Comparison of ENCODE assay signal across 8 cellular contexts in the genomic region with DNA sequence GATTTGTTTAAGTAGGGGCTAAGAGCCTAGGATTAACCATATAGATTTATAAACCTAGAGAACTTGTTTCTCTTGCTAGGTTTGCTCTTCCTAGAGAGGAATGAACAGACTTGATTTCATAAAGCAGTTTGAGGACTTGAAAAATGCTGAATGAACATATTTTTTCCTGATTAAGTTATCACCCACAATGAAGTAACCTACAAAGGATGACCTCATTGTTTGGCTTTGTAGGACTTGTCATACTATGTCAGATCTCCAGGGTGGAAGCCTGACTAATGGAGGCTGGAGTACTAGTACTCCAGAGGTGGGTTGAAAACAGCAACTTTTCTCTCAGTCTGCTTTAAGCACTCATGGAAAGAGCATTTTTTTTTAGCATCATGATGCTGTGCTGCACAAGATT. TPM values are rescaled to one million over a fixed set of nuclear protein-coding genes. Genes with fewer than 3 reads are reported as not detected.
DNase-seq lines count a peak whose midpoint lies in the region; ATAC-seq, FAIRE-seq and TF ChIP-seq lines count a peak whose summit lies in the region.
"Not testable (repeated sequence)": the region's sequence is repeated elsewhere in the genome, so short reads cannot be mapped to it uniquely, and the experiment has no call there.

No MANE protein-coding gene starts in this region.

- not testable (repeated sequence) for H2BK5ac ChIP-seq in mesenchymal stem cell (ENCODE audit: low read depth, low read length, poor library complexity, severe bottlenecking)

- in situ Hi-C loops in GM23248 (cut with MboI); K562 (cut with MboI): not testable (repeated sequence)

- ATAC-seq in PC-3 (peak; percentile 85), K562 (peak; percentile 61; the same call in 2 of the 3 replicates), esophagus mucosa (peak; percentile 94), right cardiac atrium (peak; percentile 51 to 66)
- peak; percentile 46 to 79 for ATAC-seq in activated T-cell treated with anti-CD3 and anti-CD28 coated beads, Interleukin-2, amount 50 U/mL, for 72 hours (replicated peaks in 1 of 2)

- TF ChIP-seq CTCF in PC-3 (conservative IDR thresholded peaks at IDR 0.05; ENCODE audit: low read depth, low read length); K562 (IDR thresholded peaks at IDR 0.05 in 2 of 3, conservative IDR thresholded peaks at IDR 0.05 in 1 of 3; ENCODE audit: insufficient read depth in 2 of 3, low read depth in 1 of 3, low read length in 3 of 3); type B pancreatic cell (conservative IDR thresholded peaks at IDR 0.05): not testable (repeated sequence)

- not testable (repeated sequence) for H2BK12ac ChIP-seq in mesenchymal stem cell (ENCODE audit: low read length in 2 of 2)

- H3K27me3 ChIP-seq in GM23248 (replicated peaks; ENCODE audit: insufficient read depth); PC-3 (ENCODE audit: low read length); K562 (ENCODE audit: control insufficient read depth in 2 of 2, insufficient read depth in 2 of 2, low read length in 2 of 2); right cardiac atrium (ENCODE audit: control insufficient read depth, insufficient read depth); mesenchymal stem cell (ENCODE audit: control insufficient read depth in 1 of 2, insufficient read depth in 1 of 2, low read length in 2 of 2): not testable (repeated sequence)

- not testable (repeated sequence) for H3K18ac ChIP-seq in mesenchymal stem cell (ENCODE audit: low read depth in 1 of 2, low read length in 2 of 2)

- H3K36me3 Mint-ChIP-seq in activated T-cell treated with anti-CD3 and anti-CD28 coated beads, Interleukin-2, amount 50 U/mL, for 72 hours (ENCODE audit: insufficient read depth in 2 of 2); type B pancreatic cell: not testable (repeated sequence)

- not testable (repeated sequence) for H3K23ac ChIP-seq in mesenchymal stem cell (ENCODE audit: low read length in 2 of 2)

- not testable (repeated sequence) for H3K4me3 Mint-ChIP-seq in activated T-cell treated with anti-CD3 and anti-CD28 coated beads, Interleukin-2, amount 50 U/mL, for 72 hours; type B pancreatic cell

- not testable (repeated sequence) for H2AK5ac ChIP-seq in mesenchymal stem cell (ENCODE audit: low read length, severe bottlenecking)

- POLR2A ChIA-PET in PC-3 (lab: Charles Lee; ENCODE audit: unreplicated experiment); K562 (lab: Yijun Ruan, JAX): not testable (repeated sequence)

- not testable (repeated sequence) for H3K79me1 ChIP-seq in mesenchymal stem cell (replicated peaks; ENCODE audit: low read length, poor library complexity, severe bottlenecking)

- not testable (repeated sequence) for H4K20me1 ChIP-seq in GM23248 (ENCODE audit: insufficient read depth); PC-3 (ENCODE audit: low read length); K562 (replicated peaks; ENCODE audit: control insufficient read depth, insufficient read depth, low read length)

- not testable (repeated sequence) for H3K79me2 ChIP-seq in GM23248 (ENCODE audit: insufficient read depth); PC-3 (ENCODE audit: low read length); K562 (ENCODE audit: control insufficient read depth, insufficient read depth, low read length)

- CTCF ChIA-PET in PC-3 (lab: Charles Lee); K562 (lab: Yijun Ruan, JAX; ENCODE audit: low intra/inter-chr PET ratio): not testable (repeated sequence)

- not testable (repeated sequence) for TF ChIP-seq EP300 in K562 (IDR thresholded peaks at IDR 0.05; ENCODE audit: low read length)

- H3K4me2 ChIP-seq in GM23248 (ENCODE audit: unreplicated experiment); PC-3 (ENCODE audit: low read length); K562 (ENCODE audit: insufficient read depth, low read length); mesenchymal stem cell (ENCODE audit: low read length, poor library complexity, severe bottlenecking): not testable (repeated sequence)

- not testable (repeated sequence) for H3K36me3 ChIP-seq in GM23248 (ENCODE audit: low read depth); PC-3 (ENCODE audit: low read depth, low read length); K562 (ENCODE audit: control insufficient read depth, insufficient read depth, low read length); mesenchymal stem cell (ENCODE audit: control insufficient read depth in 1 of 2, insufficient read depth in 2 of 2, low read depth in 1 of 2, low read length in 2 of 2)

- H2BK120ac ChIP-seq in mesenchymal stem cell (ENCODE audit: low read depth, low read length): not testable (repeated sequence)

- not testable (repeated sequence) for H3K14ac ChIP-seq in mesenchymal stem cell (ENCODE audit: low read length in 2 of 2)

- BruUV-seq in PC-3 (replicated peaks; lab: Mats Ljungman, UMichigan); K562 (replicated peaks; lab: Mats Ljungman, UMichigan): not testable (repeated sequence)

- not testable (repeated sequence) for H3K27ac ChIP-seq in GM23248; PC-3 (ENCODE audit: low read length); K562 (ENCODE audit: extremely low read depth, low read depth, low read length); right cardiac atrium (ENCODE audit: low read length); mesenchymal stem cell (ENCODE audit: low read length, poor library complexity, severe bottlenecking)

- not testable (repeated sequence) for TF ChIP-seq RAD21 in K562 (CRISPR knock-in tag; conservative IDR thresholded peaks at IDR 0.05 in 1 of 2, IDR thresholded peaks at IDR 0.05 in 1 of 2)

- H4K91ac ChIP-seq in mesenchymal stem cell (ENCODE audit: low read length): not testable (repeated sequence)

- peak; percentile 61 for FAIRE-seq in K562 (lab: Jason Lieb, UNC)

- H3F3A ChIP-seq in GM23248 (ENCODE audit: insufficient read depth); PC-3 (ENCODE audit: low read length, unreplicated experiment): not testable (repeated sequence)

- H3K4me3 ChIP-seq in GM23248; PC-3 (ENCODE audit: low read length); K562; right cardiac atrium (ENCODE audit: low read length); mesenchymal stem cell (ENCODE audit: insufficient read depth in 1 of 2, low read depth in 1 of 2, low read length in 2 of 2): not testable (repeated sequence)

- not testable (repeated sequence) for H3K9ac ChIP-seq in GM23248; PC-3 (ENCODE audit: low read length); K562 (ENCODE audit: insufficient read depth in 1 of 2, low read depth in 2 of 2, low read length in 2 of 2); mesenchymal stem cell (ENCODE audit: low read length)

- H3K4ac ChIP-seq in mesenchymal stem cell (ENCODE audit: low read depth in 1 of 2, low read length in 2 of 2): not testable (repeated sequence)

- H3K4me1 ChIP-seq in GM23248 (ENCODE audit: insufficient read depth); K562 (replicated peaks in 1 of 2; ENCODE audit: control insufficient read depth in 2 of 2, insufficient read depth in 2 of 2, low read length in 2 of 2); right cardiac atrium (ENCODE audit: control insufficient read depth, insufficient read depth, low read length); mesenchymal stem cell (ENCODE audit: control insufficient read depth, insufficient read depth, low read depth, low read length): not testable (repeated sequence)
- H3K4me1 ChIP-seq in PC-3 (ENCODE audit: insufficient read depth, low read length): peaks cover 10% of the 10 kb centered on the region

- H3K27ac Mint-ChIP-seq in activated T-cell treated with anti-CD3 and anti-CD28 coated beads, Interleukin-2, amount 50 U/mL, for 72 hours: not testable (repeated sequence)
- peak overlapping the region; percentile 84 for H3K27ac Mint-ChIP-seq in type B pancreatic cell

- not testable (repeated sequence) for H3K9me1 ChIP-seq in K562 (ENCODE audit: control insufficient read depth, insufficient read depth, low read length)

- peak; percentile 16 for DNase-seq in GM23248
- peak; percentile 9 for DNase-seq in PC-3
- DNase-seq in activated T-cell treated with anti-CD3 and anti-CD28 coated beads, Interleukin-2, amount 50 U/mL, for 72 hours; K562 (ENCODE audit: extremely low read depth in 1 of 4, low spot score in 3 of 4); right cardiac atrium; type B pancreatic cell (ENCODE audit: extremely low spot score, unreplicated experiment): not testable (repeated sequence)
- peak; percentile 22 for DNase-seq in mesenchymal stem cell

- not testable (repeated sequence) for H3K27me3 Mint-ChIP-seq in activated T-cell treated with anti-CD3 and anti-CD28 coated beads, Interleukin-2, amount 50 U/mL, for 72 hours (ENCODE audit: low read depth); type B pancreatic cell

- H3K9me2 ChIP-seq in GM23248 (ENCODE audit: insufficient read depth); PC-3 (replicated peaks; ENCODE audit: low read length): not testable (repeated sequence)

- TF ChIP-seq POLR2A in K562 (conservative IDR thresholded peaks at IDR 0.05): not testable (repeated sequence)

- intact Hi-C loops in PC-3 (cut with micrococcal nuclease); K562 (cut with micrococcal nuclease); right cardiac atrium (cut with DNase I): not testable (repeated sequence)

- not testable (repeated sequence) for H3K9me3 Mint-ChIP-seq in activated T-cell treated with anti-CD3 and anti-CD28 coated beads, Interleukin-2, amount 50 U/mL, for 72 hours; type B pancreatic cell

- not testable (repeated sequence) for H3K9me3 ChIP-seq in GM23248 (ENCODE audit: low read depth); PC-3 (ENCODE audit: low read length); K562 (replicated peaks; ENCODE audit: control insufficient read depth, insufficient read depth, low read depth, low read length); right cardiac atrium (ENCODE audit: control insufficient read depth, low read length); mesenchymal stem cell (ENCODE audit: control insufficient read depth, low read length)

- H3K4me1 Mint-ChIP-seq in activated T-cell treated with anti-CD3 and anti-CD28 coated beads, Interleukin-2, amount 50 U/mL, for 72 hours (ENCODE audit: low read depth); type B pancreatic cell (ENCODE audit: unreplicated experiment): not testable (repeated sequence)

- H4K8ac ChIP-seq in mesenchymal stem cell (ENCODE audit: low read length): not testable (repeated sequence)

- H2BK15ac ChIP-seq in mesenchymal stem cell (ENCODE audit: low read depth, poor library complexity, severe bottlenecking): not testable (repeated sequence)

- not testable (repeated sequence) for H2AFZ ChIP-seq in GM23248; PC-3 (ENCODE audit: low read length); K562 (ENCODE audit: low read depth, low read length); mesenchymal stem cell (ENCODE audit: low read depth, low read length)

RNA-seq across cellular contexts. Expression of a gene that starts 12.0 kb away (rescaled TPM):
- total RNA-seq in GM23248 (2014; rRNA removed; shearing (Covaris generic)): 55.7 and 125 TPM in 2 replicates
- polyA plus RNA-seq in GM23248 (2016; fragmentation: Nextera tagmentation; extraction: Ambion mirVana) (63.1 and 72.3 TPM in 2 replicates), K562 (2011; rRNA removed) (87.6 and 108 TPM in 2 replicates), K562 (2014; fragmentation: Illumina TruSeq; extraction: Trizol) (57.3 and 73.3 TPM in 2 replicates), K562 (2014; fragmentation: Nextera tagmentation; extraction: Ambion mirVana) (10 to 100 TPM; 21.4 to 23.0 TPM), K562 (2014; rRNA removed) (44.2 and 46.0 TPM in 2 replicates), right cardiac atrium (37.8 TPM)
- total RNA-seq in PC-3 (2014; rRNA removed) (112 and 124 TPM in 2 replicates), K562 (2014; rRNA removed) (29.1 and 33.2 TPM in 2 replicates), K562 (2014; rRNA removed; fragmentation: Illumina TruSeq; extraction: Trizol) (52.0 and 54.1 TPM in 2 replicates), K562 (2015; rRNA removed; fragmentation: Illumina TruSeq; extraction: Trizol) (42.1 and 44.8 TPM in 2 replicates), K562 (2021) (59.6 and 65.6 TPM in 2 replicates), esophagus mucosa (181 TPM), right cardiac atrium (10 to 100 TPM; 88.9 to 97.6 (median 91.8) TPM), type B pancreatic cell (ENCODE audit: low replicate concordance) (150 and 186 TPM in 2 replicates)
- total RNA-seq in activated T-cell treated with anti-CD3 and anti-CD28 coated beads, Interleukin-2, amount 50 U/mL, for 72 hours: 100 to 1,000 TPM; 157 to 163 TPM
- total RNA-seq in K562 (2011; cell fraction: chromatin; rRNA removed; ENCODE audit: low replicate concordance): 284 and 725 TPM in 2 replicates
- total RNA-seq in K562 (2011; cell fraction: nucleolus; rRNA removed): 111 and 131 TPM in 2 replicates
- total RNA-seq in K562 (2011; cell fraction: nucleoplasm; rRNA removed): 296 and 390 TPM in 2 replicates
- polyA plus RNA-seq in K562 (2011; cell fraction: cytosol; rRNA removed): 26.4 and 54.8 TPM in 2 replicates
- polyA plus RNA-seq in K562 (2011; cell fraction: nucleus; rRNA removed): 188 and 258 TPM in 2 replicates
- polyA plus RNA-seq in K562 (2012): 57.6 and 68.8 TPM in 2 replicates
- polyA minus RNA-seq in K562 (2011; rRNA and poly(A)+ RNA removed): 191 and 225 TPM in 2 replicates
- 63.3 and 67.5 TPM in 2 replicates for polyA minus RNA-seq in K562 (2011; cell fraction: cytosol; rRNA and poly(A)+ RNA removed)
- 75.8 and 106 TPM in 2 replicates for polyA minus RNA-seq in K562 (2011; cell fraction: nucleus; rRNA and poly(A)+ RNA removed)
- 55.9 TPM for polyA plus RNA-seq in mesenchymal stem cell (2013, experiment 1 of 2)
- 52.4 TPM for polyA plus RNA-seq in mesenchymal stem cell (2013, experiment 2 of 2)
